10 cellular contexts compared by ENCODE assay signal in the genomic region with DNA sequence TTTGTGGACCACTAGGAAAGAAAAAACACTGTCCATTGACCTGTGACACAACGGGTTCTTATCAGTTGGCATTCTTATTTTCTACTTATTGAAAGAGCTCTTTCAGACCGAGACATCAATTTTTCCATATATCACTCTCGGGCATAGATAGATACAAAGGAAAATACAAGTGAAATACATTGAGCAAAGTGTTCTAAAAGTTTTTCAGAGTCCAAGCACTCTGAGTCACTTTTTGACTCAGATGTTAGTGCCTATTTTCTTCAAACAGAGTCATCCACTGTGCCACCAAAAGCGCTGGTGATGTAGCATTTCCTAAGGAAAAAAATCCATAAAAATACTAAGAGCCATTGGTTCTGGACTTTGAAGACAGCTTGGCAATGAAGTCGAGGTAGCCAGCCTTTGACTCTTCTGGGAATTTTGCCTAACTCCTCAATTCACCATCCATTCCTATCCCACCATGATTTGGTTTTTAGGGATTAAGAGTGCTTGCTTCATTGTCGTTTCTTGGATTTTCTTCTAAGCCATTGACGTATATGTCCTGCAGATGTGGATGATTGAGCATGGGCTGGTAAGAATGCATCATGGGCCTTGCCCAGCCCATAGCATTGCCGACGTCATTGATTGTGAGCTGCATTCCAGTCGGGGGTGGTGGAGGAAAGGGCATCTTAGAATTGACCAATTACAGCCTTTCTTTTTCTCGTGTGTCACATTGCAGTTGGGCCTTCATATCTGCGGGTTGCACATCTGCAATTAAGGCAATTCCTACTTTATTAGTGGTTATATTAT. TPM values are rescaled to one million over a fixed set of nuclear protein-coding genes. Genes with fewer than 3 reads are reported as not detected.
DNase-seq lines count a peak whose midpoint lies in the region; ATAC-seq and TF ChIP-seq lines count a peak whose summit lies in the region.
"Had no signal": no experiment of that assay in that cellular context is flagged by ENCODE, and none has a peak within 500 bp of the region (broad histone marks: within the 10 kb centered on the region; RNA-seq: fewer than 3 reads in every experiment).

No MANE protein-coding gene starts in this region.

- no peak overlapping the region for H3K4me3 ChIP-seq in breast epithelium

- H3K27me3 Mint-ChIP-seq in MCF 10A (ENCODE audit: insufficient read depth, unreplicated experiment) (no peaks in the 10 kb centered on the region), activated B cell treated with CpG ODN at 0.5 μM for 24 hours (no peaks in the 10 kb centered on the region), type B pancreatic cell (peaks cover 3% of the 10 kb centered on the region)
- H3K27me3 Mint-ChIP-seq: T-cell had no signal

- no peaks in the 10 kb centered on the region for H3K27me3 ChIP-seq in breast epithelium

- no peaks in the 10 kb centered on the region for H3K36me3 ChIP-seq in breast epithelium

- TF ChIP-seq CTCF in MCF 10A (IDR thresholded peaks at IDR 0.05; ENCODE audit: unreplicated experiment): no peak
- TF ChIP-seq CTCF in breast epithelium (IDR thresholded peaks at IDR 0.05): no peak
- TF ChIP-seq CTCF in activated B cell treated with CpG ODN at 0.5 μM for 24 hours (IDR thresholded peaks at IDR 0.05): no peak
- no peak for TF ChIP-seq CTCF in type B pancreatic cell (conservative IDR thresholded peaks at IDR 0.05)

- peaks cover 45% of the 10 kb centered on the region for H3K4me1 Mint-ChIP-seq in MCF 10A (ENCODE audit: insufficient read depth, unreplicated experiment)
- peaks cover 48% of the 10 kb centered on the region for H3K4me1 Mint-ChIP-seq in activated B cell treated with CpG ODN at 0.5 μM for 24 hours
- H3K4me1 Mint-ChIP-seq in type B pancreatic cell (ENCODE audit: unreplicated experiment): peaks cover 32% of the 10 kb centered on the region

- POLR2A ChIA-PET in MCF 10A (lab: Yijun Ruan, JAX) (interaction anchor here (0.7 to 11.3 kb wide), 6 partner anchors 8 to 47 kb away, joined by 3 to 162 read pairs (median 6); a partner anchor contains a TSS), activated B cell treated with CpG ODN at 0.5 μM for 24 hours (lab: Charles Lee) (interaction anchor here (0.6 to 1.3 kb wide), 2 partner anchors 9 to 227 kb away, joined by 3 read pairs; no protein-coding TSS in a partner anchor)

- DNase-seq in MCF 10A (ENCODE audit: unreplicated experiment): no peak
- no peak for DNase-seq in breast epithelium (ENCODE audit: low spot score in 2 of 2)
- no peak for DNase-seq in activated B cell treated with CpG ODN at 0.5 μM for 24 hours
- peak; percentile 77 for DNase-seq in foreskin melanocyte
- DNase-seq in type B pancreatic cell (ENCODE audit: extremely low spot score, unreplicated experiment): no peak
- DNase-seq in NCI-H524 treated with DMSO at 0.1 percent for 48 hours (lab: John Stamatoyannopoulos, UW): no peak
- DNase-seq: stimulated activated CD4-positive, alpha-beta T cell treated with anti-CD3 and anti-CD28 coated beads, Interleukin-2, amount 100 ng/mL, for 48 hours; T-cell had no signal

- no peak for TF ChIP-seq POLR2A in breast epithelium (IDR thresholded peaks at IDR 0.05)

- BruUV-seq in MCF 10A (replicated peaks; lab: Mats Ljungman, UMichigan): no TSS peak

- intact Hi-C loops in MCF 10A (cut with micrococcal nuclease) (no loop called here), breast epithelium (cut with DNase I; ENCODE audit: low total_unique reads) (no loop called here), activated B cell treated with CpG ODN at 0.5 μM for 24 hours (cut with micrococcal nuclease) (no loop called here)

- H3K9me3 Mint-ChIP-seq in MCF 10A (ENCODE audit: unreplicated experiment) (peaks cover 3% of the 10 kb centered on the region), activated B cell treated with CpG ODN at 0.5 μM for 24 hours (peaks cover 2% of the 10 kb centered on the region), type B pancreatic cell (no peaks in the 10 kb centered on the region)

- H3K4me3 Mint-ChIP-seq in MCF 10A (ENCODE audit: unreplicated experiment) (no peak overlapping the region), activated B cell treated with CpG ODN at 0.5 μM for 24 hours (no peak overlapping the region), type B pancreatic cell (no peak overlapping the region)
- H3K4me3 Mint-ChIP-seq: T-cell had no signal

- H3K4me1 ChIP-seq in breast epithelium: no peaks in the 10 kb centered on the region

- H3K27ac ChIP-seq in breast epithelium: no peak overlapping the region

- H3K9me3 ChIP-seq in breast epithelium: no peaks in the 10 kb centered on the region

- H3K36me3 Mint-ChIP-seq in MCF 10A (ENCODE audit: insufficient read depth, unreplicated experiment) (peaks cover 28% of the 10 kb centered on the region), activated B cell treated with CpG ODN at 0.5 μM for 24 hours (ENCODE audit: low read depth) (peaks cover 59% of the 10 kb centered on the region), type B pancreatic cell (peaks cover 18% of the 10 kb centered on the region)

- H3K27ac Mint-ChIP-seq in MCF 10A (ENCODE audit: low read depth, unreplicated experiment) (peak overlapping the region; percentile 29), activated B cell treated with CpG ODN at 0.5 μM for 24 hours (peak overlapping the region; percentile 21), type B pancreatic cell (peak overlapping the region; percentile 81)

- ATAC-seq in activated B cell treated with CpG ODN at 0.5 μM for 24 hours (ENCODE audit: low read depth) (no peak), GM19035 (IDR thresholded peaks at IDR 0.05; ENCODE audit: unreplicated experiment) (no peak), HG03442 (IDR thresholded peaks at IDR 0.05; ENCODE audit: unreplicated experiment) (no peak)
- ATAC-seq: T-cell had no signal

- CTCF ChIA-PET in MCF 10A (lab: Yijun Ruan, JAX): interaction anchor here (0.5 to 4.9 kb wide), 5 partner anchors 8 to 653 kb away, joined by 3 to 45 read pairs (median 4); no protein-coding TSS in a partner anchor
- CTCF ChIA-PET in activated B cell treated with CpG ODN at 0.5 μM for 24 hours (lab: Charles Lee): interaction anchor here (1.4 kb wide), 1 partner anchor 10 kb away, joined by 3 read pairs; no protein-coding TSS in a partner anchor

RNA-seq across cellular contexts. Expression of a gene that starts 10.6 kb away (rescaled TPM):
- 104 and 114 TPM in 2 replicates for total RNA-seq in MCF 10A (2022)
- total RNA-seq in breast epithelium: 10 to 100 TPM; 27.4 to 53.0 (median 42.6) TPM
- total RNA-seq in activated B cell treated with CpG ODN at 0.5 μM for 24 hours: 99.8 and 108 TPM in 2 replicates
- total RNA-seq in type B pancreatic cell (ENCODE audit: low replicate concordance): 39.9 and 66.3 TPM in 2 replicates

Comparison
In these comparisons a context has a peak if more than half of its experiments do, and no peak if none do; other contexts are left out.
1. H3K27ac Mint-ChIP-seq: peak in every context shown above with its lines; median percentile 81 in type B pancreatic cell; 29 in MCF 10A; 21 in activated B cell treated with CpG ODN at 0.5 μM for 24 hours.